ENCODE assay signal across 8 cellular contexts in the genomic region with DNA sequence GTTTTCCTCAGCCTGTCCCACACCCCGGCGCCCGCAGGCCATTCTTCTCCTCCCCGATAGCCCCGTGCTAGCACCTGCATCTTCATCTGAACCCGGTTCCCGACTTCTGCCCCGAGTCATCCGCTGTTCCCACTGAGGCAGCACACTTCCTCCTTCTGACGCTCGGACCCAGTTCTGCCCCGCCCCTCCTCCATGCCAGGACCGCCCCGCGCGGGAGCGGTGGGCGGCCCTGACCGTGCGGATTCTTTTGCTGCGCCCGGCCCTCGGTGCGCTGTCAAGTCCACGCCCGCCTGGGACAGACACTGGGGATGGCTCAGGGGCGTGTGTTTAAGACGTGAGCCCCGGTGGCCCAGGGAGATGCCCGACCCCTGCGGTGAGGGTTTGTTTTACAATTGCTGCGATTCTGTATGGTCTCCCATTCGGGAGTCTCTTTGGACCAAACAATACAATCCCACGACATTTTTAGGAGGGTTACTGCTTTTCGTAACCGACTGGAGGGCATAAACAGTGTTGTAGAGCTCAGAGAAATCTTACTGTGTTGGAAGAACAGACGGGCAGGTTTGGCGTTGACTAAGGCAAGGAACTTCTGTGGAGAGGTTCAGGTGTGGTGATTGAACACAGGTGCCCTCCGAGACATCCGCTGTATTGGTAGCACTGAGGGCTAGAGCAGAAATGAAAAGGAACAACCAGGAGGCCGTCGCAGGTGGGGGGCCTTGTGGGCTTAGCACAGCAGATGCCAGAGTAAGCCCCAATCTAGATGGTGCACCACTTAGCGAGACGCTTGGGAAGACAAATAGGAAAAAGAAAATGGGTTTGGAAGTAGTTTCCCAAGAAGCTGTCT. TPM values are rescaled to one million over a fixed set of nuclear protein-coding genes. Genes with fewer than 3 reads are reported as not detected.
DNase-seq lines count a peak whose midpoint lies in the region; TF ChIP-seq lines count a peak whose summit lies in the region.

No MANE protein-coding gene starts in this region.

- TF ChIP-seq POLR2A in adrenal gland (IDR thresholded peaks at IDR 0.05) (peak in 1 of 2 donors; percentile 46), prostate gland (IDR thresholded peaks at IDR 0.05) (peak; percentile 15)

- peak; percentile 89 for DNase-seq in HCEC 1CT
- DNase-seq in MG63 = peak; percentile 82
- peak; percentile 36 for DNase-seq in T follicular helper cell (ENCODE audit: low read depth)
- DNase-seq in adrenal gland = peak; percentile 86 to 94 (median 91)
- DNase-seq in left ventricle myocardium inferior = peak; percentile 86
- peak; percentile 67 for DNase-seq in prostate gland (ENCODE audit: low spot score)

- H3K27ac ChIP-seq in adrenal gland (peak overlapping the region; percentile 88 to 99 (median 93)), left ventricle myocardium inferior (replicated peaks) (peak overlapping the region; percentile 96), prostate gland (peak overlapping the region; percentile 93 to 94), urinary bladder (ENCODE audit: low read depth) (peak overlapping the region; percentile 93)

- TF ChIP-seq CTCF in adrenal gland (IDR thresholded peaks at IDR 0.05) (no peak), left ventricle myocardium inferior (IDR thresholded peaks at IDR 0.05; ENCODE audit: borderline replicate concordance) (no peak), prostate gland (IDR thresholded peaks at IDR 0.05) (no peak)

- 6 to 17% (median 7%) methylated on average over 22 to 44 of the region's 44 CpGs for WGBS in adrenal gland, 4 donors
- WGBS in prostate gland = 4% methylated on average over 44 of the region's 44 CpGs
- 5% methylated on average over 44 of the region's 44 CpGs for WGBS in urinary bladder

- H3K27me3 ChIP-seq in MG63 (no peaks in the 10 kb centered on the region), adrenal gland (no peaks in the 10 kb centered on the region), left ventricle myocardium inferior (ENCODE audit: low read depth) (no peaks in the 10 kb centered on the region), prostate gland (replicated peaks; ENCODE audit: insufficient read depth) (no peaks in the 10 kb centered on the region)

- intact Hi-C loops in adrenal gland (cut with DNase I) = no loop called here
- intact Hi-C loops in left ventricle myocardium inferior (cut with micrococcal nuclease) = no loop called here
- intact Hi-C loops in prostate gland (cut with DNase I) = no loop called here

- H3K9me3 ChIP-seq in MG63 (no peaks in the 10 kb centered on the region), adrenal gland (replicated peaks in 1 of 3) (no peaks in the 10 kb centered on the region), left ventricle myocardium inferior (replicated peaks) (no peaks in the 10 kb centered on the region), prostate gland (no peaks in the 10 kb centered on the region)

- H3K4me3 ChIP-seq in GM08714 (ENCODE audit: low read length) = peak overlapping the region; percentile 75
- H3K4me3 ChIP-seq in MG63 = peak overlapping the region; percentile 87
- peak overlapping the region; percentile 49 to 81 (median 77) for H3K4me3 ChIP-seq in adrenal gland
- peak overlapping the region; percentile 92 for H3K4me3 ChIP-seq in left ventricle myocardium inferior
- peak overlapping the region; percentile 94 to 98 for H3K4me3 ChIP-seq in prostate gland
- peak overlapping the region; percentile 85 for H3K4me3 ChIP-seq in urinary bladder (ENCODE audit: low read depth, low read length)

- peaks cover 15 to 49% of the 10 kb centered on the region in 2 donors for H3K4me1 ChIP-seq in adrenal gland (replicated peaks in 1 of 2)
- H3K4me1 ChIP-seq in left ventricle myocardium inferior = peaks cover 61% of the 10 kb centered on the region
- peaks cover 5% of the 10 kb centered on the region for H3K4me1 ChIP-seq in prostate gland (replicated peaks)
- peaks cover 1% of the 10 kb centered on the region for H3K4me1 ChIP-seq in urinary bladder (ENCODE audit: insufficient read depth)

- H3K36me3 ChIP-seq in MG63 (no peaks in the 10 kb centered on the region), adrenal gland (replicated peaks in 1 of 2) (no peaks in the 10 kb centered on the region), left ventricle myocardium inferior (no peaks in the 10 kb centered on the region), prostate gland (no peaks in the 10 kb centered on the region), urinary bladder (ENCODE audit: insufficient read depth) (no peaks in the 10 kb centered on the region)

RNA-seq across cellular contexts. Expression of a gene that starts 0.7 kb away (rescaled TPM):
- 3.8 and 5.4 TPM in 2 replicates for total RNA-seq in MG63 (2014; rRNA removed; shearing (Covaris generic); ENCODE audit: low replicate concordance)
- 10 to 100 TPM; 20.8 to 69.6 (median 38.1) TPM for total RNA-seq in adrenal gland
- polyA plus RNA-seq in adrenal gland = 10 to 100 TPM in 2 of 3 donors, 1 to 10 TPM in 1; 8.4 to 70.0 (median 26.7) TPM
- total RNA-seq in left ventricle myocardium inferior = 20.0 TPM
- 10 to 100 TPM; 31.7 to 47.4 TPM for total RNA-seq in prostate gland
- 12.4 TPM for total RNA-seq in urinary bladder
- 21.4 TPM for polyA plus RNA-seq in urinary bladder

Comparison
In these comparisons a context has a peak if more than half of its experiments do, and no peak if none do; other contexts are left out.
1. Peak in every context shown above with its lines: DNase-seq, H3K4me3 ChIP-seq and H3K27ac ChIP-seq.
2. DNase-seq: peak in every context shown above with its lines; median percentile 91 in adrenal gland; 89 in HCEC 1CT; 86 in left ventricle myocardium inferior; 82 in MG63; 67 in prostate gland; 36 in T follicular helper cell.